ENCODE assay signal across 7 cellular contexts in genomic region chr16:1292208-1292607, GRCh38. TPM values are rescaled to one million over a fixed set of nuclear protein-coding genes. Genes with fewer than 3 reads are reported as not detected.
"Had no signal": no experiment of that assay in that cellular context is flagged by ENCODE, and none has a peak within 500 bp of the region (broad histone marks: within the 10 kb centered on the region; RNA-seq: fewer than 3 reads in every experiment).

No MANE protein-coding gene starts in this region.

RNA-seq across cellular contexts. Expression of gene TPSD1, which starts 36.3 kb away (rescaled TPM):
- total RNA-seq: GM23248, H1, H4, H7, H9, HFFc6 had no signal
- polyA plus RNA-seq: GM23248, GM23338 had no signal

RNA-seq across cellular contexts. Expression of gene TPSAB1, which starts 51.7 kb away (rescaled TPM):
- total RNA-seq: GM23248, GM23338, H1, H4, H7, H9, HFFc6 had no signal
- polyA plus RNA-seq: GM23248, GM23338 had no signal
